In the genomic region with DNA sequence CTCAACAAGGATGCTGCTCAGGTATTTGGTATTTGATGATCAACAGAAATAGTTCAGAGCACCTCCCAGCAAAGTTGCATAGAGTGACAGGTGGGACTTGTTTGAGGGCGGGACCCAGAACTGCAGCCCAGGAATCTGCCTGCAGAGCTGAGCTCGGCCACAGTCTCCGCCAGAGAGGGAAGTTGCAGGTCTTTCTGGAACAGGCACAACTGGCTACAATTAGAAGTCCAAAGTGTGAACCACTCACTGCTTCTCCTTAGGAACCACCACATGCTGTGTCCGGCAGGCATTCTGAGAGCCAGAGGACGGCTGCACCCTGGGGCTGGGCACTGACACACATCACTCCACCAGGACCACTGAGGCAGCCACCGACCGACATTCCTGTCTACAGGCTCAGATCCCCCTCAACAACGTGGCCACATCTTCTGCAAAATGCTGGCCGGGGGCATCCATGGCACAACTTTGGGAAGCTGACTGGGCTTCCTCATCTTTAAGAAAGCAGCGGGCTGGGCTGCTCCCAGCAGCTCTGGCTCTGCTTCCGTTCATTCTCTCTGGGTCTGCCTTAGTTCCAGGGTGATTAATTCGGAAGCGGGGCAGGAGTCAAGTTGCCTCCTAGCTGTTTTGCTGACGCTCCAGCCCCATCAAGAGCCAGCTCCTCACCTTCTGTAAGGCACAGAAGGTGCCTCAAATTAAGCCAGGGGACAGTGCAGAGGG, we compare ENCODE assay signal across 10 cellular contexts. TPM values are rescaled to one million over a fixed set of nuclear protein-coding genes. Genes with fewer than 3 reads are reported as not detected.
DNase-seq lines count a peak whose midpoint lies in the region; ATAC-seq and TF ChIP-seq lines count a peak whose summit lies in the region.
"Had no signal": no experiment of that assay in that cellular context is flagged by ENCODE, and none has a peak within 500 bp of the region (broad histone marks: within the 10 kb centered on the region; RNA-seq: fewer than 3 reads in every experiment).

No MANE protein-coding gene starts in this region.

- H3K4me3 Mint-ChIP-seq in activated CD4-positive, alpha-beta memory T cell treated with anti-CD3 and anti-CD28 coated beads for 36 hours: no peak overlapping the region

- peaks cover 7% of the 10 kb centered on the region for H3K4me1 ChIP-seq in mucosa of descending colon (ENCODE audit: low read depth)
- peaks cover 6% of the 10 kb centered on the region for H3K4me1 ChIP-seq in effector memory CD4-positive, alpha-beta T cell (ENCODE audit: control insufficient read depth, insufficient read depth, low read length, poor library complexity, severe bottlenecking)

- CTCF ChIA-PET in activated CD4-positive, alpha-beta memory T cell treated with anti-CD3 and anti-CD28 coated beads for 36 hours (lab: Charles Lee): no interaction called here

- H3K9me3 ChIP-seq in mucosa of descending colon: no peaks in the 10 kb centered on the region
- H3K9me3 ChIP-seq in effector memory CD4-positive, alpha-beta T cell (ENCODE audit: control insufficient read depth, low read length): no peaks in the 10 kb centered on the region

- peak; percentile 50 for DNase-seq in AG08395 (ENCODE audit: low spot score)
- peak; percentile 37 for DNase-seq in HuH-7.5 (ENCODE audit: low spot score)
- DNase-seq in epithelial cell of esophagus (ENCODE audit: low read depth): peak; percentile 21
- peak in 1 of 3 donors; percentile 54 for DNase-seq in mucosa of descending colon
- DNase-seq in NCI-H1436 treated with DMSO at 0.1 percent for 48 hours (lab: John Stamatoyannopoulos, UW): no peak
- DNase-seq in effector memory CD4-positive, alpha-beta T cell: no peak
- no peak for DNase-seq in activated CD4-positive, alpha-beta memory T cell treated with anti-CD3 and anti-CD28 coated beads for 36 hours
- DNase-seq: activated T-cell treated with anti-CD3 and anti-CD28 coated beads, Interleukin-2, amount 50 U/mL, for 1 hour; NCI-H526 treated with DMSO at 0.1 percent for 48 hours had no signal

- no peaks in the 10 kb centered on the region for H3K36me3 ChIP-seq in mucosa of descending colon (ENCODE audit: low read depth)
- no peaks in the 10 kb centered on the region for H3K36me3 ChIP-seq in effector memory CD4-positive, alpha-beta T cell (ENCODE audit: control insufficient read depth, insufficient read depth, low read length)

- no peaks in the 10 kb centered on the region for H3K36me3 Mint-ChIP-seq in activated CD4-positive, alpha-beta memory T cell treated with anti-CD3 and anti-CD28 coated beads for 36 hours

- H3K27ac Mint-ChIP-seq in activated CD4-positive, alpha-beta memory T cell treated with anti-CD3 and anti-CD28 coated beads for 36 hours: no peak overlapping the region

- no peak overlapping the region for H3K4me3 ChIP-seq in epithelial cell of esophagus (ENCODE audit: low read length)
- H3K4me3 ChIP-seq in mucosa of descending colon: no peak overlapping the region
- H3K4me3 ChIP-seq in effector memory CD4-positive, alpha-beta T cell (ENCODE audit: insufficient read depth, low read depth, low read length, poor library complexity, severe bottlenecking): no peak overlapping the region

- TF ChIP-seq CTCF in epithelial cell of esophagus (IDR thresholded peaks at IDR 0.05; ENCODE audit: insufficient read depth, low read depth, low read length, missing control alignments) (no peak), mucosa of descending colon (IDR thresholded peaks at IDR 0.05) (no peak)

- peaks cover 21% of the 10 kb centered on the region for H3K27me3 ChIP-seq in effector memory CD4-positive, alpha-beta T cell (replicated peaks; ENCODE audit: control insufficient read depth, insufficient read depth, low read length, poor library complexity, severe bottlenecking)

- POLR2A ChIA-PET in activated CD4-positive, alpha-beta memory T cell treated with anti-CD3 and anti-CD28 coated beads for 36 hours (lab: Charles Lee): no interaction called here

- peaks cover 58% of the 10 kb centered on the region for H3K27me3 Mint-ChIP-seq in activated CD4-positive, alpha-beta memory T cell treated with anti-CD3 and anti-CD28 coated beads for 36 hours

- ATAC-seq in mucosa of descending colon (peak; percentile 69), GM18858 (IDR thresholded peaks at IDR 0.05; ENCODE audit: unreplicated experiment) (no peak)

- intact Hi-C loops in mucosa of descending colon (cut with DNase I, micrococcal nuclease): no loop called here
- intact Hi-C loops in activated CD4-positive, alpha-beta memory T cell treated with anti-CD3 and anti-CD28 coated beads for 36 hours (cut with micrococcal nuclease): no loop called here

- no peaks in the 10 kb centered on the region for H3K4me1 Mint-ChIP-seq in activated CD4-positive, alpha-beta memory T cell treated with anti-CD3 and anti-CD28 coated beads for 36 hours (ENCODE audit: low read depth)

- peaks cover 9% of the 10 kb centered on the region for H3K9me3 Mint-ChIP-seq in activated CD4-positive, alpha-beta memory T cell treated with anti-CD3 and anti-CD28 coated beads for 36 hours

- H3K27ac ChIP-seq in effector memory CD4-positive, alpha-beta T cell (ENCODE audit: insufficient read depth, low read length, poor library complexity, severe bottlenecking): no peak overlapping the region

RNA-seq across cellular contexts. Expression of gene SLC15A1, which starts 0.9 kb away (rescaled TPM):
- total RNA-seq in mucosa of descending colon: 10 to 100 TPM; 27.2 to 45.1 (median 37.9) TPM
- not detected for total RNA-seq in activated CD4-positive, alpha-beta memory T cell treated with anti-CD3 and anti-CD28 coated beads for 36 hours

Comparison
In these comparisons a context has a peak if more than half of its experiments do, and no peak if none do; other contexts are left out.
1. DNase-seq: peak in AG08395 (single experiment), HuH-7.5 (single experiment) and epithelial cell of esophagus (single experiment); none in NCI-H1436 treated with DMSO at 0.1 percent for 48 hours (single experiment), effector memory CD4-positive, alpha-beta T cell (0 of 3) and activated CD4-positive, alpha-beta memory T cell treated with anti-CD3 and anti-CD28 coated beads for 36 hours (single experiment).
2. RNA of gene SLC15A1, which starts 0.9 kb away (total RNA-seq): 27.2 to 45.1 TPM in mucosa of descending colon; not detected in activated CD4-positive, alpha-beta memory T cell treated with anti-CD3 and anti-CD28 coated beads for 36 hours; every median in the first group is over 10 times any median in the second.